In the genomic region with DNA sequence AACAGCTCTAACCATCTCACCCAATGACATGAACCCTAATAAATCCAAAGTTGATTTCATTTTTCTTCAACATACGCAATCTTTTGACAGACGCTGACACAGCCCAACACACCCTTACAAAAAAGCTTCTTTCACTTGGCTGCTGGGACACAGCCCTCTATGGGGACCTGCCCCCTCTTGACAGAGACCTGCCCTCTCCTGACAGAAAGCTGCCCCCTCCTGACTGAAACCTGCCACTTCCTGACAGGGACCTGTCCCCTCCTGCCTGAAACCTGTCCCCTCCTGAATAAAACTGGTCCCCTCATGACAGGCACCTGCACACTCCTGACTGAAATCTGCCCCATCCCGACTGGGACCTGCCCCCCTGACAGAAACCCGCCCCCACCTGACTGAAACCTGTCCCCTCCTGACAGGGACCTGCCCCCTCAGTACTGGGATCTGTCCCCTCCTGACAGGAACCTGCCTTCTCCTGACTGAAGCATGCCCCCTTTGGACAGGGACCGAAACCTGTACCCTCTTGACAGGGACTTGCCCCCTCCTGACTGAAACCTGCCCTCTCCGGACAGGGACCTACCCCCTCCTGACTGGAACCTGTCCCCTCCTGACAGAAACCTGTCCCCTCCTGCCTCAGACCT, we compare ENCODE assay signal across 13 cellular contexts.
DNase-seq lines count a peak whose midpoint lies in the region; FAIRE-seq and TF ChIP-seq lines count a peak whose summit lies in the region.
"Had no signal": no experiment of that assay in that cellular context is flagged by ENCODE, and none has a peak within 500 bp of the region (broad histone marks: within the 10 kb centered on the region; RNA-seq: fewer than 3 reads in every experiment).

No MANE protein-coding gene starts in this region.

- H3K4me1 ChIP-seq in left ventricle myocardium inferior (peaks cover 37% of the 10 kb centered on the region), tibial artery (peaks cover 0 to 60% (median 47%) of the 10 kb centered on the region in 4 donors)
- H3K4me1 ChIP-seq: right lobe of liver had no signal

- DNase-seq in cardiac septum (ENCODE audit: low spot score), result peak; percentile 64
- DNase-seq in left ventricle myocardium inferior, result no peak
- DNase-seq in RCC 7860 (ENCODE audit: low spot score), result peak; percentile 10
- DNase-seq in islet precursor cell, result peak; percentile 68
- DNase-seq in tibial artery, result peak in 1 of 2 donors; percentile 18
- no peak for DNase-seq in NK-92 treated with Interleukin-12 subunit alpha and Interleukin-12 subunit beta, amount 100 ng/mL, for 24 hours (lab: John Stamatoyannopoulos, UW)
- no peak for DNase-seq in NCI-H226
- no peak for DNase-seq in NCI-H1048 (lab: John Stamatoyannopoulos, UW)
- DNase-seq: activated gamma-delta T cell treated with Interleukin-2 at 50 U/mL for 16 hours, glutamatergic neuron, naive B cell had no signal

- H3K9me3 ChIP-seq in left ventricle myocardium inferior (replicated peaks) (no peaks in the 10 kb centered on the region), tibial artery (no peaks in the 10 kb centered on the region)
- H3K9me3 ChIP-seq: right lobe of liver had no signal

- H3K4me3 ChIP-seq in left ventricle myocardium inferior (no peak overlapping the region), tibial artery (no peak overlapping the region)
- H3K4me3 ChIP-seq: right lobe of liver had no signal

- H3K27ac ChIP-seq in left ventricle myocardium inferior (replicated peaks) (no peak overlapping the region), tibial artery (peak overlapping the region; percentile 77 to 78)
- H3K27ac ChIP-seq: right lobe of liver had no signal

- intact Hi-C loops in cardiac septum (cut with DNase I), result no loop called here
- intact Hi-C loops in left ventricle myocardium inferior (cut with micrococcal nuclease), result loop anchor here (10.0 kb wide), 1 partner anchor 62 kb away; no protein-coding TSS in a partner anchor
- intact Hi-C loops in tibial artery (cut with DNase I; ENCODE audit: low total_unique reads), result no loop called here

- TF ChIP-seq CTCF in left ventricle myocardium inferior (IDR thresholded peaks at IDR 0.05; ENCODE audit: borderline replicate concordance), result no peak
- TF ChIP-seq CTCF in tibial artery (IDR thresholded peaks at IDR 0.05), result no peak

- no peak for FAIRE-seq in RCC 7860 (lab: Jason Lieb, UNC)
- FAIRE-seq: A204.1 had no signal

- H3K27me3 ChIP-seq in left ventricle myocardium inferior (ENCODE audit: low read depth), result peaks cover 11% of the 10 kb centered on the region
- no peaks in the 10 kb centered on the region for H3K27me3 ChIP-seq in tibial artery
- H3K27me3 ChIP-seq: right lobe of liver had no signal

- H3K36me3 ChIP-seq in left ventricle myocardium inferior (peaks cover 28% of the 10 kb centered on the region), tibial artery (peaks cover 21 to 34% (median 28%) of the 10 kb centered on the region in 3 donors)
- H3K36me3 ChIP-seq: right lobe of liver had no signal

Comparison
In these comparisons a context has a peak if more than half of its experiments do, and no peak if none do; other contexts are left out.
1. DNase-seq: peak in cardiac septum (single experiment), RCC 7860 (single experiment) and islet precursor cell (single experiment); none in left ventricle myocardium inferior (single experiment), NK-92 treated with Interleukin-12 subunit alpha and Interleukin-12 subunit beta, amount 100 ng/mL, for 24 hours (single experiment), NCI-H226 (single experiment) and NCI-H1048 (single experiment).